13 cellular contexts compared by ENCODE assay signal in genomic region chr4:120659626-120660170, GRCh38.
"Had no signal": no experiment of that assay in that cellular context is flagged by ENCODE, and none has a peak within 500 bp of the region (broad histone marks: within the 10 kb centered on the region; RNA-seq: fewer than 3 reads in every experiment).

No MANE protein-coding gene starts in this region.

- ATAC-seq: mucosa of descending colon; stimulated activated naive CD8-positive, alpha-beta T cell treated with anti-CD3 and anti-CD28 coated beads, Interleukin-15, Interleukin-2, amounts not matched to agents 100 U/mL and 50 U/mL, for 24 hours had no signal

- H3K4me3 ChIP-seq: mucosa of descending colon, right atrium auricular region, tibial artery had no signal

- DNase-seq: activated CD4-positive, alpha-beta memory T cell treated with anti-CD3 and anti-CD28 coated beads for 36 hours; activated CD4-positive, alpha-beta T cell treated with anti-CD3 and anti-CD28 coated beads for 4 hours; activated gamma-delta T cell treated with Interleukin-2 at 50 U/mL for 16 hours; activated T-cell treated with anti-CD3 and anti-CD28 coated beads for 4 hours; effector memory CD4-positive, alpha-beta T cell; mesenchymal stem cell; mucosa of descending colon; naive B cell; posterior cingulate gyrus; stimulated activated naive CD8-positive, alpha-beta T cell treated with anti-CD3 and anti-CD28 coated beads, Interleukin-15, Interleukin-2, amounts not matched to agents 100 U/mL and 50 U/mL, for 24 hours; substantia nigra; tibial artery had no signal
